ENCODE assay signal across 9 cellular contexts in genomic region chr20:34891166-34892062, GRCh38. TPM values are rescaled to one million over a fixed set of nuclear protein-coding genes. Genes with fewer than 3 reads are reported as not detected.
DNase-seq lines count a peak whose midpoint lies in the region; ATAC-seq, FAIRE-seq and TF ChIP-seq lines count a peak whose summit lies in the region.
"Had no signal": no experiment of that assay in that cellular context is flagged by ENCODE, and none has a peak within 500 bp of the region (broad histone marks: within the 10 kb centered on the region; RNA-seq: fewer than 3 reads in every experiment).

No MANE protein-coding gene starts in this region.

- peak; percentile 72 for DNase-seq in Kasumi-1 (lab: John Stamatoyannopoulos, UW)
- no peak for DNase-seq in activated CD4-positive, alpha-beta memory T cell treated with anti-CD3 and anti-CD28 coated beads, Interleukin-2, amount 10 ng/mL, durations not matched to agents 7 days and 5 days
- DNase-seq in keratinocyte (ENCODE audit: low read depth, low spot score), result no peak
- DNase-seq in hypothalamus (lab: John Stamatoyannopoulos, UW), result no peak
- DNase-seq in anterior cingulate cortex (lab: John Stamatoyannopoulos, UW), result no peak
- DNase-seq in endodermal cell, result no peak
- DNase-seq: NCI-H187 treated with DMSO at 0.1 percent for 48 hours had no signal

- H3K4me3 Mint-ChIP-seq in activated CD4-positive, alpha-beta memory T cell treated with anti-CD3 and anti-CD28 coated beads, Interleukin-2, amount 10 ng/mL, durations not matched to agents 7 days and 5 days, result no peak overlapping the region
- H3K4me3 Mint-ChIP-seq in endodermal cell, result no peak overlapping the region

- no peaks in the 10 kb centered on the region for H3K9me3 ChIP-seq in BLaER1 treated with 17β-estradiol and CSF1 and Interleukin-3, amounts not matched to agents 10 nM and 100 nM (replicated peaks in 1 of 11)
- H3K9me3 ChIP-seq in keratinocyte (ENCODE audit: control insufficient read depth, low read depth, low read length) (no peaks in the 10 kb centered on the region), endodermal cell (ENCODE audit: control insufficient read depth, low read length) (no peaks in the 10 kb centered on the region)

- H3K4me3 ChIP-seq in BLaER1 treated with 17β-estradiol and CSF1 and Interleukin-3, amounts not matched to agents 10 nM and 100 nM, result no peak overlapping the region
- H3K4me3 ChIP-seq in keratinocyte (ENCODE audit: control insufficient read depth in 2 of 3, extremely low read depth in 1 of 3, insufficient read depth in 2 of 3, low read depth in 1 of 3, low read length in 3 of 3) (peak overlapping the region in 1 of 3 experiments; percentile 5), endodermal cell (ENCODE audit: low read length) (no peak overlapping the region)

- peak; percentile 13 for FAIRE-seq in keratinocyte (lab: Jason Lieb, UNC)

- peak overlapping the region in 6 of 11 experiments; percentile 30 to 80 (median 65); a peak in 9 of 22 replicates for H3K27ac ChIP-seq in BLaER1 treated with 17β-estradiol and CSF1 and Interleukin-3, amounts not matched to agents 10 nM and 100 nM
- H3K27ac ChIP-seq in keratinocyte (ENCODE audit: control insufficient read depth, insufficient read depth, low read length) (peak overlapping the region; percentile 76), endodermal cell (ENCODE audit: low read depth, low read length) (no peak overlapping the region)

- peaks cover 35% of the 10 kb centered on the region for H3K79me2 ChIP-seq in keratinocyte (ENCODE audit: control insufficient read depth, insufficient read depth, low read length)

- H3K4me1 Mint-ChIP-seq in activated CD4-positive, alpha-beta memory T cell treated with anti-CD3 and anti-CD28 coated beads, Interleukin-2, amount 10 ng/mL, durations not matched to agents 7 days and 5 days, result peaks cover 42% of the 10 kb centered on the region
- H3K4me1 Mint-ChIP-seq in endodermal cell, result peaks cover 6% of the 10 kb centered on the region

- dilution Hi-C loops in keratinocyte (cut with MboI; ENCODE audit: extremely low pct_ligation_motif_present, low sequenced_read_pairs), result no loop called here

- H3K36me3 ChIP-seq in BLaER1 treated with 17β-estradiol and CSF1 and Interleukin-3, amounts not matched to agents 10 nM and 100 nM, result peaks cover 0 to 23% (median 2%) of the 10 kb centered on the region in 11 experiments; a peak in 6 of 22 replicates
- H3K36me3 ChIP-seq in keratinocyte (ENCODE audit: control insufficient read depth in 2 of 2, extremely low read depth in 1 of 2, insufficient read depth in 2 of 2, low read length in 2 of 2), result peaks cover 2 to 27% of the 10 kb centered on the region in 2 experiments
- no peaks in the 10 kb centered on the region for H3K36me3 ChIP-seq in endodermal cell (ENCODE audit: control insufficient read depth, insufficient read depth, low read length)

- peaks cover 9 to 51% (median 19%) of the 10 kb centered on the region in 10 experiments for H3K4me1 ChIP-seq in BLaER1 treated with 17β-estradiol and CSF1 and Interleukin-3, amounts not matched to agents 10 nM and 100 nM
- H3K4me1 ChIP-seq in keratinocyte (ENCODE audit: control insufficient read depth, extremely low read depth, insufficient read depth, low read length) (peaks cover 28% of the 10 kb centered on the region), endodermal cell (ENCODE audit: control insufficient read depth, insufficient read depth, low read length) (peaks cover 3% of the 10 kb centered on the region)

- H2AFZ ChIP-seq in keratinocyte (ENCODE audit: control insufficient read depth, low read length), result no peak overlapping the region

- no peak for ATAC-seq in GM19351 (IDR thresholded peaks at IDR 0.05; ENCODE audit: unreplicated experiment)

- CTCF ChIA-PET in activated CD4-positive, alpha-beta memory T cell treated with anti-CD3 and anti-CD28 coated beads, Interleukin-2, amount 10 ng/mL, durations not matched to agents 7 days and 5 days (lab: Charles Lee), result interaction anchor here (0.5 to 1.2 kb wide), 2 partner anchors 14 to 15 kb away, joined by 3 to 5 read pairs; partner anchors contain the start of gene ACSS2

- peak overlapping the region; percentile 72 for H3K27ac Mint-ChIP-seq in activated CD4-positive, alpha-beta memory T cell treated with anti-CD3 and anti-CD28 coated beads, Interleukin-2, amount 10 ng/mL, durations not matched to agents 7 days and 5 days
- H3K27ac Mint-ChIP-seq in endodermal cell, result no peak overlapping the region

- H3K9me1 ChIP-seq in keratinocyte (ENCODE audit: control insufficient read depth, extremely low read depth, insufficient read depth, low read length), result no peaks in the 10 kb centered on the region

- H3K27me3 Mint-ChIP-seq in activated CD4-positive, alpha-beta memory T cell treated with anti-CD3 and anti-CD28 coated beads, Interleukin-2, amount 10 ng/mL, durations not matched to agents 7 days and 5 days, result no peaks in the 10 kb centered on the region
- H3K27me3 Mint-ChIP-seq in endodermal cell (ENCODE audit: insufficient read depth), result no peaks in the 10 kb centered on the region

- H3K36me3 Mint-ChIP-seq in activated CD4-positive, alpha-beta memory T cell treated with anti-CD3 and anti-CD28 coated beads, Interleukin-2, amount 10 ng/mL, durations not matched to agents 7 days and 5 days (ENCODE audit: low read depth), result peaks cover 27% of the 10 kb centered on the region
- H3K36me3 Mint-ChIP-seq in endodermal cell (ENCODE audit: low read depth), result peaks cover 3% of the 10 kb centered on the region

- no peaks in the 10 kb centered on the region for H3K9me3 Mint-ChIP-seq in activated CD4-positive, alpha-beta memory T cell treated with anti-CD3 and anti-CD28 coated beads, Interleukin-2, amount 10 ng/mL, durations not matched to agents 7 days and 5 days
- H3K9me3 Mint-ChIP-seq in endodermal cell, result no peaks in the 10 kb centered on the region

- H3K27me3 ChIP-seq in BLaER1 treated with 17β-estradiol and CSF1 and Interleukin-3, amounts not matched to agents 10 nM and 100 nM, result no peaks in the 10 kb centered on the region
- H3K27me3 ChIP-seq in keratinocyte (ENCODE audit: control insufficient read depth, extremely low read depth, insufficient read depth, low read length) (no peaks in the 10 kb centered on the region), endodermal cell (ENCODE audit: control insufficient read depth, insufficient read depth, low read length, poor library complexity, severe bottlenecking) (no peaks in the 10 kb centered on the region)

- TF ChIP-seq CTCF in keratinocyte (optimal IDR thresholded peaks at IDR 0.05 in 1 of 3, IDR thresholded peaks at IDR 0.05 in 1 of 3, conservative IDR thresholded peaks at IDR 0.05 in 1 of 3; ENCODE audit: extremely low read depth in 1 of 3, insufficient read depth in 2 of 3, low read length in 3 of 3) (no peak), endodermal cell (conservative IDR thresholded peaks at IDR 0.05) (no peak)

- H3K4me2 ChIP-seq in BLaER1 treated with 17β-estradiol and CSF1 and Interleukin-3, amounts not matched to agents 10 nM and 100 nM, result peak overlapping the region in 6 of 11 experiments; percentile 30 to 74 (median 66); a peak in 10 of 22 replicates
- H3K4me2 ChIP-seq in keratinocyte (ENCODE audit: control insufficient read depth, extremely low read depth, insufficient read depth, low read depth, low read length), result peak overlapping the region; percentile 68

- peak overlapping the region in 3 of 11 experiments; percentile 38 to 63 (median 58); a peak in 6 of 22 replicates for H3K9ac ChIP-seq in BLaER1 treated with 17β-estradiol and CSF1 and Interleukin-3, amounts not matched to agents 10 nM and 100 nM
- peak overlapping the region; percentile 23 for H3K9ac ChIP-seq in keratinocyte (ENCODE audit: control insufficient read depth, extremely low read depth, insufficient read depth, low read length)
- H3K9ac ChIP-seq in endodermal cell (ENCODE audit: extremely low read depth, low read length, poor library complexity, severe bottlenecking), result no peak overlapping the region

- POLR2A ChIA-PET in activated CD4-positive, alpha-beta memory T cell treated with anti-CD3 and anti-CD28 coated beads, Interleukin-2, amount 10 ng/mL, durations not matched to agents 7 days and 5 days (lab: Charles Lee), result interaction anchor here (0.6 to 1.1 kb wide), 4 partner anchors 15 to 55 kb away, joined by 3 to 8 read pairs (median 4); partner anchors contain the start of gene ACSS2

- 94 to 100% methylated on average over 1 to 2 of the region's 2 CpGs for WGBS in endodermal cell (ENCODE audit: insufficient coverage in 1 of 2, insufficient read length in 1 of 2), 2 experiments

- no peaks in the 10 kb centered on the region for H4K20me1 ChIP-seq in BLaER1 treated with 17β-estradiol and CSF1 and Interleukin-3, amounts not matched to agents 10 nM and 100 nM
- H4K20me1 ChIP-seq in keratinocyte (ENCODE audit: control insufficient read depth, extremely low read depth, insufficient read depth, low read length), result no peaks in the 10 kb centered on the region

RNA-seq across cellular contexts. Expression of gene ACSS2, which starts 15.0 kb away (rescaled TPM):
- 10 to 100 TPM; 43.5 to 47.5 TPM for total RNA-seq in activated CD4-positive, alpha-beta memory T cell treated with anti-CD3 and anti-CD28 coated beads, Interleukin-2, amount 10 ng/mL, durations not matched to agents 7 days and 5 days
- polyA plus RNA-seq in keratinocyte, result 79.0 to 91.9 TPM (median 90.6 TPM) in 3 replicates
- polyA plus RNA-seq in keratinocyte (2011; ENCODE audit: low read depth), result 35.9 TPM
- 54.8 and 62.6 TPM in 2 replicates for polyA plus RNA-seq in keratinocyte (2011; cell fraction: cytosol; rRNA removed)
- polyA plus RNA-seq in keratinocyte (2011; cell fraction: nucleus; rRNA removed), result 96.5 and 108 TPM in 2 replicates
- 45.3 and 70.1 TPM in 2 replicates for polyA plus RNA-seq in keratinocyte (2012; ENCODE audit: low replicate concordance)
- 178 to 350 TPM (median 181 TPM) in 3 replicates for polyA minus RNA-seq in keratinocyte
- 115 TPM for polyA minus RNA-seq in keratinocyte (2011; cell fraction: cytosol; rRNA and poly(A)+ RNA removed)
- 63.4 and 83.8 TPM in 2 replicates for polyA minus RNA-seq in keratinocyte (2011; cell fraction: nucleus; rRNA and poly(A)+ RNA removed)
- total RNA-seq in endodermal cell, result 10 to 100 TPM; 17.0 to 34.2 TPM
- polyA plus RNA-seq in endodermal cell (2013, experiment 1 of 2), result 50.9 TPM
- 41.8 TPM for polyA plus RNA-seq in endodermal cell (2013, experiment 2 of 2)

RNA-seq across cellular contexts. Expression of gene GGT7, which starts 18.8 kb away (rescaled TPM):
- 1 to 10 TPM; 5.7 to 5.9 TPM for total RNA-seq in activated CD4-positive, alpha-beta memory T cell treated with anti-CD3 and anti-CD28 coated beads, Interleukin-2, amount 10 ng/mL, durations not matched to agents 7 days and 5 days
- polyA plus RNA-seq in keratinocyte, result 4.7 to 6.5 TPM (median 5.0 TPM) in 3 replicates
- 2.1 TPM for polyA plus RNA-seq in keratinocyte (2011; ENCODE audit: low read depth)
- polyA plus RNA-seq in keratinocyte (2011; cell fraction: cytosol; rRNA removed), result 1.8 and 3.5 TPM in 2 replicates
- polyA plus RNA-seq in keratinocyte (2011; cell fraction: nucleus; rRNA removed), result 11.3 and 13.5 TPM in 2 replicates
- polyA plus RNA-seq in keratinocyte (2012; ENCODE audit: low replicate concordance), result 5.5 and 6.2 TPM in 2 replicates
- 4.1 to 4.4 TPM (median 4.3 TPM) in 3 replicates for polyA minus RNA-seq in keratinocyte
- polyA minus RNA-seq in keratinocyte (2011; cell fraction: cytosol; rRNA and poly(A)+ RNA removed), result 7.7 TPM
- 9.9 and 10.3 TPM in 2 replicates for polyA minus RNA-seq in keratinocyte (2011; cell fraction: nucleus; rRNA and poly(A)+ RNA removed)
- 10 to 100 TPM; 31.8 to 43.3 TPM for total RNA-seq in endodermal cell
- polyA plus RNA-seq in endodermal cell (2013, experiment 1 of 2), result 41.5 TPM
- 36.6 TPM for polyA plus RNA-seq in endodermal cell (2013, experiment 2 of 2)

Comparison
In these comparisons a context has a peak if more than half of its experiments do, and no peak if none do; other contexts are left out.
1. DNase-seq: peak in Kasumi-1 (2 of 2); none in activated CD4-positive, alpha-beta memory T cell treated with anti-CD3 and anti-CD28 coated beads, Interleukin-2, amount 10 ng/mL, durations not matched to agents 7 days and 5 days (single experiment), keratinocyte (single experiment), hypothalamus (0 of 51), anterior cingulate cortex (0 of 58) and endodermal cell (single experiment).
2. RNA of gene GGT7, which starts 18.8 kb away (total RNA-seq): 31.8 to 43.3 TPM in endodermal cell; 5.7 to 5.9 TPM in activated CD4-positive, alpha-beta memory T cell treated with anti-CD3 and anti-CD28 coated beads, Interleukin-2, amount 10 ng/mL, durations not matched to agents 7 days and 5 days; every median in the first group is over 4 times any median in the second.